Comparison of ENCODE assay signal across 9 cellular contexts in genomic region chr20:38725959-38726848, GRCh38. TPM values are rescaled to one million over a fixed set of nuclear protein-coding genes. Genes with fewer than 3 reads are reported as not detected.
DNase-seq lines count a peak whose midpoint lies in the region; FAIRE-seq and TF ChIP-seq lines count a peak whose summit lies in the region.
"Had no signal": no experiment of that assay in that cellular context is flagged by ENCODE, and none has a peak within 500 bp of the region (broad histone marks: within the 10 kb centered on the region; RNA-seq: fewer than 3 reads in every experiment).

No MANE protein-coding gene starts in this region.

- H3K9me3 Mint-ChIP-seq in activated T-helper 1 cell treated with anti-CD3 and anti-CD28 coated beads, Interleukin-12 subunit alpha, Interleukin-12 subunit beta, Interleukin-2, Interleukin-4 antibody, amounts not matched to agents 30 ng/mL and 10 ng/mL and 1 ng/mL, durations not matched to agents 14 hours and 24 hours and 36 hours, result peaks cover 8% of the 10 kb centered on the region

- 6 to 8% methylated on average over 19 to 45 of the region's 49 CpGs for WGBS in testis, 2 donors

- H3K4me1 ChIP-seq in iPS-18a (ENCODE audit: control insufficient read depth, low read depth, low read length) (peaks cover 30% of the 10 kb centered on the region), testis (no peaks in the 10 kb centered on the region), kidney (ENCODE audit: control insufficient read depth in 1 of 2, insufficient read depth in 1 of 2, low read depth in 1 of 2, low read length in 2 of 2) (peaks cover 6 to 16% of the 10 kb centered on the region in 2 donors)

- H3K36me3 Mint-ChIP-seq in activated T-helper 1 cell treated with anti-CD3 and anti-CD28 coated beads, Interleukin-12 subunit alpha, Interleukin-12 subunit beta, Interleukin-2, Interleukin-4 antibody, amounts not matched to agents 30 ng/mL and 10 ng/mL and 1 ng/mL, durations not matched to agents 14 hours and 24 hours and 36 hours (ENCODE audit: low read depth), result peaks cover 6% of the 10 kb centered on the region

- peaks cover 100% of the 10 kb centered on the region for H3K27me3 ChIP-seq in iPS-18a (ENCODE audit: control insufficient read depth, insufficient read depth, low read length)
- H3K27me3 ChIP-seq in testis, result no peaks in the 10 kb centered on the region

- peaks cover 86% of the 10 kb centered on the region for H3K27me3 Mint-ChIP-seq in activated T-helper 1 cell treated with anti-CD3 and anti-CD28 coated beads, Interleukin-12 subunit alpha, Interleukin-12 subunit beta, Interleukin-2, Interleukin-4 antibody, amounts not matched to agents 30 ng/mL and 10 ng/mL and 1 ng/mL, durations not matched to agents 14 hours and 24 hours and 36 hours (ENCODE audit: insufficient read depth)

- intact Hi-C loops in activated T-helper 1 cell treated with anti-CD3 and anti-CD28 coated beads, Interleukin-12 subunit alpha, Interleukin-12 subunit beta, Interleukin-2, Interleukin-4 antibody, amounts not matched to agents 30 ng/mL and 10 ng/mL and 1 ng/mL, durations not matched to agents 14 hours and 24 hours and 36 hours (cut with micrococcal nuclease), result no loop called here
- intact Hi-C loops in testis (cut with DNase I; ENCODE audit: low total_unique reads), result no loop called here
- intact Hi-C loops in kidney (cut with DNase I), result no loop called here

- peak overlapping the region; percentile 35 for H3K4me3 Mint-ChIP-seq in activated T-helper 1 cell treated with anti-CD3 and anti-CD28 coated beads, Interleukin-12 subunit alpha, Interleukin-12 subunit beta, Interleukin-2, Interleukin-4 antibody, amounts not matched to agents 30 ng/mL and 10 ng/mL and 1 ng/mL, durations not matched to agents 14 hours and 24 hours and 36 hours

- peak in 1 of 3 experiments; percentile 2 for TF ChIP-seq CTCF in testis (IDR thresholded peaks at IDR 0.05)
- TF ChIP-seq CTCF in kidney (IDR thresholded peaks at IDR 0.05; ENCODE audit: borderline replicate concordance, extremely low read depth, insufficient read depth), result no peak

- H3K9me3 ChIP-seq in iPS-18a (ENCODE audit: control insufficient read depth, low read depth, low read length) (peaks cover 2% of the 10 kb centered on the region), testis (no peaks in the 10 kb centered on the region), kidney (ENCODE audit: control insufficient read depth in 1 of 2, low read length in 2 of 2) (no peaks in the 10 kb centered on the region)

- H3K27ac ChIP-seq in iPS-18a (ENCODE audit: low read length), result no peak overlapping the region
- no peak overlapping the region for H3K27ac ChIP-seq in testis
- no peak overlapping the region for H3K27ac ChIP-seq in kidney (ENCODE audit: low read depth in 2 of 2, low read length in 2 of 2)
- H3K27ac ChIP-seq: SK-N-MC had no signal

- H3K4me3 ChIP-seq in iPS-18a (ENCODE audit: low read length) (peak overlapping the region; percentile 36), testis (no peak overlapping the region), kidney (ENCODE audit: low read length in 2 of 2) (no peak overlapping the region)
- H3K4me3 ChIP-seq: SK-N-MC had no signal

- DNase-seq in ELF-1 (ENCODE audit: low read depth, low spot score), result peak; percentile 89
- peak; percentile 51 for DNase-seq in NCI-H1092 treated with DMSO at 0.1 percent for 48 hours (lab: John Stamatoyannopoulos, UW)
- DNase-seq in activated T-helper 1 cell treated with anti-CD3 and anti-CD28 coated beads, Interleukin-12 subunit alpha, Interleukin-12 subunit beta, Interleukin-2, Interleukin-4 antibody, amounts not matched to agents 30 ng/mL and 10 ng/mL and 1 ng/mL, durations not matched to agents 14 hours and 24 hours and 36 hours (ENCODE audit: low spot score), result no peak
- peak; percentile 37 for DNase-seq in testis
- DNase-seq in kidney, result no peak
- no peak for DNase-seq in H4 (ENCODE audit: low spot score)
- no peak for DNase-seq in mucosa of gallbladder (ENCODE audit: low spot score)

- FAIRE-seq in kidney (lab: Jason Lieb, UNC), result no peak

- peak overlapping the region; percentile 87 for H3K27ac Mint-ChIP-seq in activated T-helper 1 cell treated with anti-CD3 and anti-CD28 coated beads, Interleukin-12 subunit alpha, Interleukin-12 subunit beta, Interleukin-2, Interleukin-4 antibody, amounts not matched to agents 30 ng/mL and 10 ng/mL and 1 ng/mL, durations not matched to agents 14 hours and 24 hours and 36 hours

- TF ChIP-seq POLR2A in testis (IDR thresholded peaks at IDR 0.05), result no peak

- no peaks in the 10 kb centered on the region for H3K36me3 ChIP-seq in iPS-18a (ENCODE audit: control insufficient read depth, low read depth, low read length)
- H3K36me3 ChIP-seq in testis (ENCODE audit: low read depth, missing control alignments), result no peaks in the 10 kb centered on the region
- no peaks in the 10 kb centered on the region for H3K36me3 ChIP-seq in kidney (ENCODE audit: control insufficient read depth in 1 of 2, insufficient read depth in 2 of 2, low read length in 2 of 2)

- peaks cover 57% of the 10 kb centered on the region for H3K4me1 Mint-ChIP-seq in activated T-helper 1 cell treated with anti-CD3 and anti-CD28 coated beads, Interleukin-12 subunit alpha, Interleukin-12 subunit beta, Interleukin-2, Interleukin-4 antibody, amounts not matched to agents 30 ng/mL and 10 ng/mL and 1 ng/mL, durations not matched to agents 14 hours and 24 hours and 36 hours (ENCODE audit: low read depth)

- H3K9ac ChIP-seq in iPS-18a (ENCODE audit: low read length), result no peak overlapping the region
- no peak overlapping the region for H3K9ac ChIP-seq in kidney (ENCODE audit: low read length in 2 of 2)

RNA-seq across cellular contexts. Expression of gene SLC32A1, which starts 1.9 kb away (rescaled TPM):
- not detected in 2 replicates for total RNA-seq in activated T-helper 1 cell treated with anti-CD3 and anti-CD28 coated beads, Interleukin-12 subunit alpha, Interleukin-12 subunit beta, Interleukin-2, Interleukin-4 antibody, amounts not matched to agents 30 ng/mL and 10 ng/mL and 1 ng/mL, durations not matched to agents 14 hours and 24 hours and 36 hours
- total RNA-seq in testis, result under 1 TPM; 0.25 to 0.55 TPM
- polyA plus RNA-seq in testis (ENCODE audit: insufficient read depth, low read depth, low replicate concordance), result 0.96 TPM
- not detected for total RNA-seq in kidney
- not detected for polyA plus RNA-seq in kidney (ENCODE audit: insufficient read depth, low read depth, low replicate concordance)
- total RNA-seq in H4 (2014; rRNA removed; shearing (Covaris generic)), result not detected in 2 replicates
- not detected for total RNA-seq in mucosa of gallbladder

RNA-seq across cellular contexts. Expression of gene ACTR5, which starts 22.1 kb away (rescaled TPM):
- total RNA-seq in activated T-helper 1 cell treated with anti-CD3 and anti-CD28 coated beads, Interleukin-12 subunit alpha, Interleukin-12 subunit beta, Interleukin-2, Interleukin-4 antibody, amounts not matched to agents 30 ng/mL and 10 ng/mL and 1 ng/mL, durations not matched to agents 14 hours and 24 hours and 36 hours, result 14.9 and 15.2 TPM in 2 replicates
- total RNA-seq in testis (10 to 100 TPM; 22.7 to 26.9 TPM), kidney (8.4 TPM), mucosa of gallbladder (6.7 TPM)
- polyA plus RNA-seq in testis (ENCODE audit: insufficient read depth, low read depth, low replicate concordance) (18.9 TPM), kidney (ENCODE audit: insufficient read depth, low read depth, low replicate concordance) (5.8 TPM)
- 5.9 and 10.3 TPM in 2 replicates for total RNA-seq in H4 (2014; rRNA removed; shearing (Covaris generic))

Comparison
In these comparisons a context has a peak if more than half of its experiments do, and no peak if none do; other contexts are left out.
1. DNase-seq: peak in ELF-1 (single experiment), NCI-H1092 treated with DMSO at 0.1 percent for 48 hours (single experiment) and testis (single experiment); none in activated T-helper 1 cell treated with anti-CD3 and anti-CD28 coated beads, Interleukin-12 subunit alpha, Interleukin-12 subunit beta, Interleukin-2, Interleukin-4 antibody, amounts not matched to agents 30 ng/mL and 10 ng/mL and 1 ng/mL, durations not matched to agents 14 hours and 24 hours and 36 hours (single experiment), kidney (single experiment), H4 (single experiment) and mucosa of gallbladder (single experiment).